1 cellular context compared by ENCODE assay signal in the genomic region with DNA sequence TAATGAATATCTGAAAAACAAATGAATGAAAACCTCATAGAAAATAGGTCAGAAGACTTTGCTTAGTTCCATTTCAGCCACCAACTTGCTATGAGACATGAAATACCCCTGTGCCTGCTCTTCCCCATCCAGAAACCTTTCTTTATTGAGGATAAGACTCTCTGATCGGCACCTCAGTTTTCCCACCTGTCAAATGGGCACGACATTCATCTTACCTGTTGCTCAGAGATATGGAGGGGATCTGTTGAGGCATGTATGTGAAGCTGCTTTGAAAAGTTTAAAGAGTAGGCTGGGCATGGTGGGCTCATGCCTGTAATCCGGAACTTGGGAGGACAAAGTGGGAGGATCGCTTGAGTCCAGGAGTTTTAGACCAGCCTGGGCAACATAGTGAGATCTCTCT.
A peak's percentile ranks its signal among the peaks of the same experiment; 100 is the strongest.
TF ChIP-seq lines count a peak whose summit lies in the region.

No MANE protein-coding gene starts in this region.

TF ChIP-seq in HepG2, 621 proteins besides CTCF, POLR2A, EP300 and RAD21:
- TF ChIP-seq ZFP41 (CRISPR knock-in tag; IDR thresholded peaks at IDR 0.05; ENCODE audit: borderline replicate concordance) (no peak), ZNF629 (CRISPR knock-in tag; conservative IDR thresholded peaks at IDR 0.05) (peak; percentile 76), ZNF773 (CRISPR knock-in tag; IDR thresholded peaks at IDR 0.05; ENCODE audit: borderline replicate concordance) (no peak)
